In genomic region chr13:101390461-101390860, GRCh38 we compare ENCODE assay signal across 20 cellular contexts. TPM values are rescaled to one million over a fixed set of nuclear protein-coding genes. Genes with fewer than 3 reads are reported as not detected.
DNase-seq lines count a peak whose midpoint lies in the region; ATAC-seq, FAIRE-seq and TF ChIP-seq lines count a peak whose summit lies in the region.
"Had no signal": no experiment of that assay in that cellular context is flagged by ENCODE, and none has a peak within 500 bp of the region (broad histone marks: within the 10 kb centered on the region; RNA-seq: fewer than 3 reads in every experiment).

No MANE protein-coding gene starts in this region.

- TF ChIP-seq CTCF in pancreas (IDR thresholded peaks at IDR 0.05) = no peak

- 54 to 55% methylated on average over 5 of the region's 5 CpGs for WGBS in pancreas, 2 donors

- H3K4me3 ChIP-seq in adipocyte (ENCODE audit: low read length) (no peak overlapping the region), skeletal muscle satellite cell (ENCODE audit: low read length) (peak overlapping the region; percentile 31), pancreas (no peak overlapping the region)

- intact Hi-C loops in pancreas (cut with DNase I) = no loop called here

- no peaks in the 10 kb centered on the region for H3K36me3 ChIP-seq in adipocyte (ENCODE audit: control insufficient read depth, insufficient read depth, low read length, severe bottlenecking)
- H3K36me3 ChIP-seq in skeletal muscle satellite cell (ENCODE audit: insufficient read depth, low read length) = no peaks in the 10 kb centered on the region
- no peaks in the 10 kb centered on the region for H3K36me3 ChIP-seq in pancreas

- no peak overlapping the region for H3K27ac ChIP-seq in pancreas

- ATAC-seq in esophagus mucosa (no peak), pancreas (no peak)
- ATAC-seq: HepG2, left ventricle myocardium superior, natural killer cell, right cardiac atrium had no signal

- H3K4me1 ChIP-seq in adipocyte (ENCODE audit: control insufficient read depth, insufficient read depth, low read length) = no peaks in the 10 kb centered on the region
- peaks cover 5% of the 10 kb centered on the region for H3K4me1 ChIP-seq in skeletal muscle satellite cell (ENCODE audit: control insufficient read depth, insufficient read depth, low read length)
- H3K4me1 ChIP-seq in pancreas = no peaks in the 10 kb centered on the region

- H3K27me3 ChIP-seq in adipocyte (replicated peaks; ENCODE audit: control insufficient read depth, insufficient read depth, low read length) (no peaks in the 10 kb centered on the region), skeletal muscle satellite cell (ENCODE audit: control insufficient read depth, insufficient read depth, low read length) (no peaks in the 10 kb centered on the region), pancreas (no peaks in the 10 kb centered on the region)

- H3K9ac ChIP-seq in adipocyte (ENCODE audit: low read length) (no peak overlapping the region), skeletal muscle satellite cell (ENCODE audit: low read depth, low read length) (peak overlapping the region; percentile 35)

- DNase-seq in HCEC 1CT = peak; percentile 17
- DNase-seq in adipocyte (ENCODE audit: low read depth) = peak; percentile 58
- peak; percentile 65 for DNase-seq in fibroblast of peridontal ligament (ENCODE audit: extremely low read depth)
- no peak for DNase-seq in NCI-H2227 treated with DMSO at 0.1 percent for 48 hours (lab: John Stamatoyannopoulos, UW)
- DNase-seq in kidney tubule cell (ENCODE audit: low spot score) = no peak
- DNase-seq in pancreas = no peak
- DNase-seq: activated gamma-delta T cell; CD4-positive, CD25-positive, alpha-beta regulatory T cell; hypothalamus; left ventricle myocardium superior; natural killer cell; NCI-H1092; NK-92 treated with Interleukin-12 subunit alpha and Interleukin-12 subunit beta, amount 100 ng/mL, for 24 hours; right cardiac atrium; stimulated activated CD4-positive, alpha-beta T cell treated with anti-CD3 and anti-CD28 coated beads, Interleukin-4, amount 100 ng/mL, for 1 hour; trophoblast cell had no signal

- peak overlapping the region; percentile 46 for H3K4me2 ChIP-seq in skeletal muscle satellite cell (ENCODE audit: low read length)

- H3K9me3 ChIP-seq in adipocyte (ENCODE audit: control insufficient read depth, low read length) (no peaks in the 10 kb centered on the region), skeletal muscle satellite cell (replicated peaks; ENCODE audit: low read length) (no peaks in the 10 kb centered on the region), pancreas (no peaks in the 10 kb centered on the region)

- FAIRE-seq in pancreas (lab: Jason Lieb, UNC) = no peak
- FAIRE-seq: G401.6, HepG2 had no signal

RNA-seq across cellular contexts. Expression of gene NALCN, which starts 25.8 kb away (rescaled TPM):
- total RNA-seq in skeletal muscle satellite cell (2012; rRNA removed) = 0.66 and 1.5 TPM in 2 replicates
- total RNA-seq in esophagus mucosa = not detected
- total RNA-seq in pancreas = 1 to 10 TPM in 3 of 6 donors, under 1 TPM in 3; 0.51 to 5.1 (median 1.2) TPM
- 1 to 10 TPM; 2.4 to 2.7 TPM for polyA plus RNA-seq in pancreas
- total RNA-seq: CD4-positive, CD25-positive, alpha-beta regulatory T cell; HepG2; natural killer cell had no signal
- polyA plus RNA-seq: CD4-positive, CD25-positive, alpha-beta regulatory T cell; HepG2 had no signal

Comparison
In these comparisons a context has a peak if more than half of its experiments do, and no peak if none do; other contexts are left out.
1. DNase-seq: peak in HCEC 1CT (single experiment), adipocyte (single experiment) and fibroblast of peridontal ligament (single experiment); none in NCI-H2227 treated with DMSO at 0.1 percent for 48 hours (single experiment), kidney tubule cell (single experiment) and pancreas (0 of 6).